Comparison of ENCODE assay signal across 24 cellular contexts in the genomic region with DNA sequence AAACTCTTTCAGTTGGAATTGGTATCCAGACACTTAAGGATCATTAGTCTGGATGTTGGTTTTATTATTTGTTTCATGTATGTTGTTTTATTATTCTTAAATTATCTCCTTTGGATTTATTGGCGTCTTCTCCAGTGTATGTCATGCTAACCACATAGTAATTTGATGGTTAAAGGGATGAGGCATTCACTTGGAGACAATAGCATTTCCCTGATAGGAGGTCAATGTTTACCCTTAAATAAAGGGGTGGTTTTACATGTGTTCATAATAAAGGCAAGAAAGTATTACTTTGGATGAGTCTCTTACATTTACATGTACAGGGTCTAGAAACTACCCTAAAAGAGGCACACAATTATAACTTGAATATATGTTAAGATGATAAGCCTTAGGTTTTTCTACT.
"Had no signal": no experiment of that assay in that cellular context is flagged by ENCODE, and none has a peak within 500 bp of the region (broad histone marks: within the 10 kb centered on the region; RNA-seq: fewer than 3 reads in every experiment).

No MANE protein-coding gene starts in this region.

- H3K36me3 Mint-ChIP-seq: memory B cell; mesothelial cell of epicardium; natural killer cell; stimulated activated memory B cell treated with anti-CD40 and anti-IgM and Interleukin-4, amounts not matched to agents 10 μg/mL and 1 μg/mL and 100 μg/mL, for 72 hours had no signal

- H3K27me3 Mint-ChIP-seq: memory B cell; stimulated activated memory B cell treated with anti-CD40 and anti-IgM and Interleukin-4, amounts not matched to agents 10 μg/mL and 1 μg/mL and 100 μg/mL, for 72 hours had no signal

- H3K36me3 ChIP-seq: esophagus muscularis mucosa, gastroesophageal sphincter, left ventricle myocardium inferior, lower lobe of right lung, spleen, tibial artery, upper lobe of left lung, uterus had no signal

- DNase-seq: effector CD8-positive, alpha-beta T cell; glutamatergic neuron; kidney; left cardiac atrium; left ventricle myocardium inferior; lower lobe of right lung; natural killer cell; nucleus accumbens; psoas muscle; spleen; stimulated activated CD4-positive, alpha-beta T cell treated with anti-CD3 and anti-CD28 coated beads, Interleukin-15, amount 100 ng/mL, for 24 hours; stimulated activated CD4-positive, alpha-beta T cell treated with anti-CD3 and anti-CD28 coated beads, Interleukin-1b, Interleukin-23, amount 100 ng/mL, for 48 hours; stimulated activated CD4-positive, alpha-beta T cell treated with anti-CD3 and anti-CD28 coated beads, Interleukin-4, amount 100 ng/mL, for 24 hours; tibial artery; upper lobe of left lung; uterus had no signal

- H3K27ac Mint-ChIP-seq: memory B cell; mesothelial cell of epicardium; natural killer cell; stimulated activated naive CD8-positive, alpha-beta T cell treated with anti-CD3 and anti-CD28 coated beads, Interleukin-15, Interleukin-2, amounts not matched to agents 100 ng/mL and 50 ng/mL, for 24 hours had no signal

- H3K4me1 Mint-ChIP-seq: natural killer cell had no signal

- H3K27me3 ChIP-seq: esophagus muscularis mucosa, gastroesophageal sphincter, spleen, tibial artery, upper lobe of left lung, uterus had no signal

- ATAC-seq: gastroesophageal sphincter; left cardiac atrium; lower lobe of right lung; natural killer cell; psoas muscle; sciatic nerve; stimulated activated memory B cell treated with anti-CD40 and anti-IgM and Interleukin-4, amounts not matched to agents 10 μg/mL and 1 μg/mL and 100 μg/mL, for 72 hours had no signal

- H3K27ac ChIP-seq: esophagus muscularis mucosa, gastroesophageal sphincter, left ventricle myocardium inferior, lower lobe of right lung, psoas muscle, spleen, tibial artery, upper lobe of left lung, uterus had no signal

- H3K4me3 Mint-ChIP-seq: memory B cell; mesothelial cell of epicardium; natural killer cell; neural crest cell; stimulated activated memory B cell treated with anti-CD40 and anti-IgM and Interleukin-4, amounts not matched to agents 10 μg/mL and 1 μg/mL and 100 μg/mL, for 72 hours; stimulated activated naive CD8-positive, alpha-beta T cell treated with anti-CD3 and anti-CD28 coated beads, Interleukin-15, Interleukin-2, amounts not matched to agents 100 ng/mL and 50 ng/mL, for 24 hours had no signal

- H3K9me3 Mint-ChIP-seq: natural killer cell; neural crest cell; stimulated activated memory B cell treated with anti-CD40 and anti-IgM and Interleukin-4, amounts not matched to agents 10 μg/mL and 1 μg/mL and 100 μg/mL, for 72 hours; stimulated activated naive CD8-positive, alpha-beta T cell treated with anti-CD3 and anti-CD28 coated beads, Interleukin-15, Interleukin-2, amounts not matched to agents 100 ng/mL and 50 ng/mL, for 24 hours had no signal

- H3K4me1 ChIP-seq: esophagus muscularis mucosa, gastroesophageal sphincter, left ventricle myocardium inferior, lower lobe of right lung, tibial artery, upper lobe of left lung, uterus had no signal

- H3K4me3 ChIP-seq: esophagus muscularis mucosa, gastroesophageal sphincter, left ventricle myocardium inferior, lower lobe of right lung, psoas muscle, spleen, tibial artery, upper lobe of left lung, uterus had no signal
